In the genomic region with DNA sequence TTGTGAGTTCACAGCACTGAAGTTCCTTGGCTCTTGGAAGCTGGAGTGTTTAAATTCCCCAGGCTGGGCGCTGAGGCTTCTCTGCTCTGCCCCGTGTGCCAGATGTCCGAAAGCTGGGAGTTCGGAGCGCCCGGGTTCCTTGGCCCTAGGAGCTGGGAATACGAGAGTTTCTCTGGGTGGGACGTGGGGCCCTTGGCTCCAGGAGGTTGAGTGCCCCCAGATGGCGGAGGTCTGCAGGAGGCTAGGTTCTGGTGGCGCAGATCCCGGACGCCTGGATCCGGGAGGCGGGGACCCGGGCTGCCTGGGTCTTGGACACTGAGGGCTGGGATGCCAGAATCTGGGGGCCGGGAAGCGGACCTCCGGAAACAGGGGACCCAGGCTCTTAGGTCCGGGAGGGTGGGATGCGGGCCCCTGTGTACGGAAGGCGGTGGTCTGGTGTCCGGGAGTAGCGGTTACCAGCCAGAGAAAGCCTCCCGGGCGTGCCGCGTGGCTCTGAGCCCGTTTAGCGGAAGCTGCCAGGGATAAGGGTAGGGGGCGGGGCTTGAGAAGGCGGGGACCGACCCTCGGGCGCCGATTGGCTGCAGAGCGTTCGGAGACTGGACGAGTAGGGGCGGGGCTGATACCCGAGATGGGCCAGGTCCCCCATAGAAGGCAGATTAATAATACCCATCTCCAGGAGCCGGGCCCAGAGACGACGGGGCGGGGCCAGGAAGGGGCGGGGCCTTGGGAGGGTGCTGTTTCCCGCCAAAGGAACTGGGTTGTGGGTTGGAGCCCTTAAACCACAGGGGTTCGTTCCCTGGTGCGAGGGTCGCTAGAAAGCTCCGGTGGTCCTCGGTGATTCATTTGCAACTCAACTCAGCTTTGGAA, we compare ENCODE assay signal across 8 cellular contexts. TPM values are rescaled to one million over a fixed set of nuclear protein-coding genes. Genes with fewer than 3 reads are reported as not detected.
A peak's percentile ranks its signal among the peaks of the same experiment; 100 is the strongest.
DNase-seq lines count a peak whose midpoint lies in the region; ATAC-seq and TF ChIP-seq lines count a peak whose summit lies in the region.

A gene (minus strand): TSS at position 494 of the 867 bp plus-strand sequence. CDS start 629 bp downstream, outside the sequence.

- H3K27ac ChIP-seq in SK-N-SH (ENCODE audit: low read depth in 2 of 2, low read length in 1 of 2) (peak within 1 kb of the TSS; percentile 87 to 92), suprapubic skin (peak within 1 kb of the TSS; percentile 90)

- H3K79me2 ChIP-seq in SK-N-SH (ENCODE audit: insufficient read depth): peaks cover 51% of the 10 kb centered on the region

- peaks cover 9% of the 10 kb centered on the region; the same call in 1 of the 2 replicates for H4K20me1 ChIP-seq in SK-N-SH (ENCODE audit: insufficient read depth)

- H3K4me2 ChIP-seq in SK-N-SH: peak within 1 kb of the TSS; percentile 98

- H3K4me3 Mint-ChIP-seq in HFFc6: peak within 1 kb of the TSS; percentile 97
- H3K4me3 Mint-ChIP-seq in activated naive CD4-positive, alpha-beta T cell treated with anti-CD3 and anti-CD28 coated beads for 36 hours: peak within 1 kb of the TSS; percentile 95

- intact Hi-C loops in activated naive CD4-positive, alpha-beta T cell treated with anti-CD3 and anti-CD28 coated beads for 36 hours (cut with micrococcal nuclease): loop anchor here (2.0 to 5.0 kb wide), 4 partner anchors 62 to 399 kb away; a partner anchor contains a TSS

- H3K4me1 Mint-ChIP-seq in HFFc6 (ENCODE audit: low read depth): peaks cover 57% of the 10 kb centered on the region
- H3K4me1 Mint-ChIP-seq in activated naive CD4-positive, alpha-beta T cell treated with anti-CD3 and anti-CD28 coated beads for 36 hours (ENCODE audit: low read depth): peaks cover 39% of the 10 kb centered on the region

- H3K27me3 Mint-ChIP-seq in HFFc6 (ENCODE audit: insufficient read depth): peaks cover 2% of the 10 kb centered on the region; the same call in 1 of the 2 replicates
- no peaks in the 10 kb centered on the region for H3K27me3 Mint-ChIP-seq in activated naive CD4-positive, alpha-beta T cell treated with anti-CD3 and anti-CD28 coated beads for 36 hours (ENCODE audit: low read depth)

- TF ChIP-seq EP300 in SK-N-SH (IDR thresholded peaks at IDR 0.05; ENCODE audit: borderline replicate concordance in 1 of 2, low read depth in 1 of 2, low read length in 1 of 2) (no peak; a peak in 1 of 4 replicates), suprapubic skin (IDR thresholded peaks at IDR 0.05) (no peak)

- peak; percentile 94 to 98 for TF ChIP-seq POLR2A in suprapubic skin (IDR thresholded peaks at IDR 0.05)

- no peak for TF ChIP-seq RAD21 in SK-N-SH (IDR thresholded peaks at IDR 0.05; ENCODE audit: low read length)

- H3K9me3 ChIP-seq in SK-N-SH: no peaks in the 10 kb centered on the region
- H3K9me3 ChIP-seq in suprapubic skin: no peaks in the 10 kb centered on the region

- peaks cover 35% of the 10 kb centered on the region for H3K36me3 Mint-ChIP-seq in HFFc6 (ENCODE audit: low read depth)
- H3K36me3 Mint-ChIP-seq in activated naive CD4-positive, alpha-beta T cell treated with anti-CD3 and anti-CD28 coated beads for 36 hours (ENCODE audit: low read depth): peaks cover 40% of the 10 kb centered on the region

- no peak within 1 kb of the TSS for H2AFZ ChIP-seq in SK-N-SH (ENCODE audit: low read depth)

- CTCF ChIA-PET in SK-N-SH (lab: Yijun Ruan, JAX): interaction anchor here (1.0 to 2.3 kb wide), 7 partner anchors 23 to 52 kb away, joined by 3 to 16 read pairs (median 4); no protein-coding TSS in a partner anchor
- CTCF ChIA-PET in activated naive CD4-positive, alpha-beta T cell treated with anti-CD3 and anti-CD28 coated beads for 36 hours (lab: Charles Lee): interaction anchor here (0.6 to 1.7 kb wide), 4 partner anchors 21 to 247 kb away, joined by 3 to 5 read pairs (median 3); no protein-coding TSS in a partner anchor

- peak within 1 kb of the TSS; percentile 97 for H3K27ac Mint-ChIP-seq in HFFc6
- H3K27ac Mint-ChIP-seq in activated naive CD4-positive, alpha-beta T cell treated with anti-CD3 and anti-CD28 coated beads for 36 hours: peak within 1 kb of the TSS; percentile 99

- H3F3A ChIP-seq in SK-N-SH (replicated peaks; ENCODE audit: insufficient read depth): peaks cover 34% of the 10 kb centered on the region

- DNase-seq in GM03348 (ENCODE audit: low spot score) (peak; percentile 99), HFFc6 (peak; percentile 96), NCI-H1092 treated with DMSO at 0.1 percent for 48 hours (lab: John Stamatoyannopoulos, UW) (peak; percentile 92), SK-N-SH (peak; percentile 97), glomerular endothelial cell (ENCODE audit: extremely low read depth, low read depth, low spot score) (peak; percentile 48), omental fat pad (ENCODE audit: low spot score) (peak; percentile 92), suprapubic skin (ENCODE audit: low spot score in 2 of 2) (peak; percentile 98 to 99)
- peak; percentile 99 for DNase-seq in activated naive CD4-positive, alpha-beta T cell treated with anti-CD3 and anti-CD28 coated beads for 36 hours

- H3K27me3 ChIP-seq in SK-N-SH (ENCODE audit: insufficient read depth) (no peaks in the 10 kb centered on the region), suprapubic skin (no peaks in the 10 kb centered on the region)

- peak within 1 kb of the TSS; percentile 91 for H3K9ac ChIP-seq in SK-N-SH

- 3% methylated on average over 25 of the region's 52 CpGs for WGBS in SK-N-SH (ENCODE audit: low lambda C conversion rate)
- WGBS in suprapubic skin: 2% methylated on average over 24 of the region's 52 CpGs

- H3K9me3 Mint-ChIP-seq in HFFc6: no peaks in the 10 kb centered on the region
- H3K9me3 Mint-ChIP-seq in activated naive CD4-positive, alpha-beta T cell treated with anti-CD3 and anti-CD28 coated beads for 36 hours: no peaks in the 10 kb centered on the region

- POLR2A ChIA-PET in SK-N-SH (lab: Yijun Ruan, JAX): interaction anchor here (0.6 to 1.5 kb wide), 4 partner anchors 39 to 168 kb away, joined by 3 to 6 read pairs (median 4); no protein-coding TSS in a partner anchor

- H3K4me1 ChIP-seq in SK-N-SH (ENCODE audit: control insufficient read depth in 1 of 2, insufficient read depth in 2 of 2, low read depth in 1 of 2, low read length in 1 of 2) (peaks cover 17 to 36% of the 10 kb centered on the region in 2 experiments; a peak in 3 of 4 replicates), suprapubic skin (peaks cover 53% of the 10 kb centered on the region)

- H3K9me2 ChIP-seq in SK-N-SH: no peaks in the 10 kb centered on the region

- ATAC-seq in omental fat pad (ENCODE audit: low FRiP score): peak; percentile 88

- H3K4me3 ChIP-seq in SK-N-SH (ENCODE audit: low read depth in 2 of 2, low read length in 1 of 2) (peak within 1 kb of the TSS; percentile 62 to 95), suprapubic skin (peak within 1 kb of the TSS; percentile 95)

- TF ChIP-seq CTCF in HFFc6 (IDR thresholded peaks at IDR 0.05) (no peak), SK-N-SH (IDR thresholded peaks at IDR 0.05) (no peak), omental fat pad (IDR thresholded peaks at IDR 0.05) (no peak), suprapubic skin (IDR thresholded peaks at IDR 0.05) (no peak)

- H3K36me3 ChIP-seq in SK-N-SH (replicated peaks in 1 of 2; ENCODE audit: control insufficient read depth in 1 of 2, insufficient read depth in 2 of 2, low read length in 1 of 2) (peaks cover 0 to 10% of the 10 kb centered on the region in 2 experiments), suprapubic skin (peaks cover 2% of the 10 kb centered on the region)

TF ChIP-seq in SK-N-SH, 30 proteins besides CTCF, POLR2A, EP300 and RAD21 (continues in another document):
- TF ChIP-seq FOXM1 (IDR thresholded peaks at IDR 0.05; ENCODE audit: low read depth) (no peak), MXI1 (IDR thresholded peaks at IDR 0.05; ENCODE audit: low read depth, low read length) (peak; percentile 97), CHD2 (IDR thresholded peaks at IDR 0.05; ENCODE audit: low read length, partially characterized antibody) (peak; percentile 63), FOXJ3 (CRISPR knock-in tag; IDR thresholded peaks at IDR 0.05) (no peak), SIN3A (IDR thresholded peaks at IDR 0.05; ENCODE audit: borderline replicate concordance, low read depth, low read length) (peak; percentile 98), SMC3 (IDR thresholded peaks at IDR 0.05; ENCODE audit: low read depth, low read length) (no peak), POLR2AphosphoS5 (IDR thresholded peaks at IDR 0.05; ENCODE audit: low read depth, low read length) (peak; percentile 100), RFX5 (IDR thresholded peaks at IDR 0.05; ENCODE audit: low read length) (no peak), GABPA (IDR thresholded peaks at IDR 0.05; ENCODE audit: low read depth) (peak; percentile 36), FOSL2 (IDR thresholded peaks at IDR 0.05; ENCODE audit: borderline replicate concordance, low read depth) (no peak)
- TF ChIP-seq, protein P1, sequence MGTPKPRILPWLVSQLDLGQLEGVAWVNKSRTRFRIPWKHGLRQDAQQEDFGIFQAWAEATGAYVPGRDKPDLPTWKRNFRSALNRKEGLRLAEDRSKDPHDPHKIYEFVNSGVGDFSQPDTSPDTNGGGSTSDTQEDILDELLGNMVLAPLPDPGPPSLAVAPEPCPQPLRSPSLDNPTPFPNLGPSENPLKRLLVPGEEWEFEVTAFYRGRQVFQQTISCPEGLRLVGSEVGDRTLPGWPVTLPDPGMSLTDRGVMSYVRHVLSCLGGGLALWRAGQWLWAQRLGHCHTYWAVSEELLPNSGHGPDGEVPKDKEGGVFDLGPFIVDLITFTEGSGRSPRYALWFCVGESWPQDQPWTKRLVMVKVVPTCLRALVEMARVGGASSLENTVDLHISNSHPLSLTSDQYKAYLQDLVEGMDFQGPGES (IDR thresholded peaks at IDR 0.05; ENCODE audit: low read depth, low read length): no peak

RNA-seq across cellular contexts. Expression of the gene that starts here (rescaled TPM):
- 100 to 1,000 TPM; 263 to 310 (median 281) TPM for total RNA-seq in HFFc6 (2021; fragmentation: NEBNext Ultra II Directional; extraction: Animal tissue kit (Norgen Biotek cat#: 25700))
- 76.7 and 80.4 TPM in 2 replicates for polyA plus RNA-seq in SK-N-SH (2012; rRNA removed)
- 38.6 and 52.9 TPM in 2 replicates for polyA plus RNA-seq in SK-N-SH (2012; cell fraction: cytosol; rRNA removed)
- polyA plus RNA-seq in SK-N-SH (2012; cell fraction: nucleus; rRNA removed): 59.2 and 69.9 TPM in 2 replicates
- 100 to 1,000 TPM; 139 TPM for total RNA-seq in activated naive CD4-positive, alpha-beta T cell treated with anti-CD3 and anti-CD28 coated beads for 36 hours
- total RNA-seq in glomerular endothelial cell (70.6 and 105 TPM in 2 replicates), omental fat pad (100 to 1,000 TPM in 3 of 4 donors, 10 to 100 TPM in 1; 86.7 to 158 (median 140) TPM), suprapubic skin (100 to 1,000 TPM in 3 of 4 donors, 10 to 100 TPM in 1; 79.4 to 191 (median 131) TPM)

Comparison
In these comparisons a context has a peak if more than half of its experiments do, and no peak if none do; other contexts are left out.
1. Peak in every context shown above with its lines: DNase-seq, ATAC-seq, H3K4me3 ChIP-seq and H3K27ac ChIP-seq.
2. DNase-seq: peak in every context shown above with its lines; median percentile 99 in GM03348; 99 in activated naive CD4-positive, alpha-beta T cell treated with anti-CD3 and anti-CD28 coated beads for 36 hours; 98 in suprapubic skin; 97 in SK-N-SH; 96 in HFFc6; 92 in NCI-H1092 treated with DMSO at 0.1 percent for 48 hours; 92 in omental fat pad; 48 in glomerular endothelial cell.